In the genomic region with DNA sequence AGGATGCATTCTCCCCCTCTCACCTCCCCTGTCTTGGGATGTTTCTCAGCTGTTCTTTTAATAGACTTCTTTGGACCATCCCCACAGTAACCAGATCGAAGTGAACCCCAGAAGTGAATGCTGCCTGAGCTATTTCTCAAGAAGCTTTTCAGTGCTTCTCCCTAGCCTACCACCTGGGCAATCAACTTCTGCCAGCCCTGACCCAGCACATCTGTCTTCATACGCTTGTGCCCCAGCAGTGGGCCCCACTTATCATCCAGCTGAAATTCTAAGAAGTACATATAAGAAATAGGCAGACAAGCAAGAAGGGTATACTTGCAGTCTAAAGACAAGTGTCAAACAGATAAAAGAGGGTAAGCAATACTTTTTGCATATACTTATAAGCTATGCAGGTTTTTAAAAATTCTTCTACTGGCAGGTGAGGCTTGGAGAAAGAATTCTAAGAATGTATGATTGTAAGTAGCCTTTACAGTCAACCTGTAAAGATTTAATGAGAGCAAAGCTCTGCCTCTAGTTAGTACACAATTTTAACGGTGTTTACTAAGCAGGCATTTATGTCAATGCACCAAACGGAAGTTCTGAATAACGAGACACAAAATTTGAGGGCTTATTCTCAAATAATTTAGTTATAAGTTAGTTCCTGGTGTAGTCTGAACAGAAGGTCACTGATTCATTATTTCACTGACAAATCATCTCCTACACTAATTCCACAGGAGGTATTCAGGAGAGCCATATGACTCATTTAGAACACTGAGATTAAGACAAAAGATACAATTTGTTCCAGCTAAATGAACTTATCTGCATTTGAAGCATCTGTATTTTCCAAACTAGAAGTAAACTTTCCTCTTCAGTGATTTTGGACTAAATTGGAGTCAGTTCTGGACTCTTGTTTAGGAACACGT, we compare ENCODE assay signal across 15 cellular contexts.
DNase-seq lines count a peak whose midpoint lies in the region; ATAC-seq and FAIRE-seq lines count a peak whose summit lies in the region.
"Had no signal": no experiment of that assay in that cellular context is flagged by ENCODE, and none has a peak within 500 bp of the region (broad histone marks: within the 10 kb centered on the region; RNA-seq: fewer than 3 reads in every experiment).

No MANE protein-coding gene starts in this region.

- no peak overlapping the region for H2AK5ac ChIP-seq in mesenchymal stem cell (ENCODE audit: low read length, severe bottlenecking)

- H3K18ac ChIP-seq in mesenchymal stem cell (ENCODE audit: low read depth in 1 of 2, low read length in 2 of 2) = peak overlapping the region in 1 of 2 experiments; percentile 10

- no peak overlapping the region for H3K4me2 ChIP-seq in mesenchymal stem cell (ENCODE audit: low read length, poor library complexity, severe bottlenecking)

- DNase-seq in EH (ENCODE audit: low read depth) (peak; percentile 60), RCC 7860 (ENCODE audit: low spot score) (peak; percentile 13), epithelial cell of prostate (ENCODE audit: low read depth, low spot score) (no peak), mesenchymal stem cell (peak; percentile 12), islet precursor cell (no peak), G401 (ENCODE audit: low spot score) (no peak)
- DNase-seq in stimulated activated CD4-positive, alpha-beta T cell treated with anti-CD3 and anti-CD28 coated beads, Interleukin-2, amount 100 ng/mL, for 24 hours = no peak
- DNase-seq: activated CD4-positive, alpha-beta memory T cell treated with anti-CD3 and anti-CD28 coated beads for 36 hours; BE2C; DMS79; NCI-H524; RPMI8226 had no signal

- H3K27me3 ChIP-seq in mesenchymal stem cell (ENCODE audit: control insufficient read depth in 1 of 2, insufficient read depth in 1 of 2, low read length in 2 of 2) = no peaks in the 10 kb centered on the region
- H3K27me3 ChIP-seq: ascending aorta, BE2C had no signal

- H3K9ac ChIP-seq in mesenchymal stem cell (ENCODE audit: low read length) = peak overlapping the region; percentile 32

- H4K8ac ChIP-seq in mesenchymal stem cell (ENCODE audit: low read length) = no peak overlapping the region

- no peaks in the 10 kb centered on the region for H3K9me3 ChIP-seq in mesenchymal stem cell (ENCODE audit: control insufficient read depth, low read length)
- H3K9me3 ChIP-seq: ascending aorta, BE2C had no signal

- no peak overlapping the region for H3K23ac ChIP-seq in mesenchymal stem cell (ENCODE audit: low read length in 2 of 2)

- no peak overlapping the region for H2BK12ac ChIP-seq in mesenchymal stem cell (ENCODE audit: low read length in 2 of 2)

- no peak overlapping the region for H2BK15ac ChIP-seq in mesenchymal stem cell (ENCODE audit: low read depth, poor library complexity, severe bottlenecking)

- no peak overlapping the region for H2BK120ac ChIP-seq in mesenchymal stem cell (ENCODE audit: low read depth, low read length)

- H2AFZ ChIP-seq in mesenchymal stem cell (ENCODE audit: low read depth, low read length) = no peak overlapping the region

- peak; percentile 69 for FAIRE-seq in RCC 7860 (lab: Jason Lieb, UNC)
- FAIRE-seq: GM12891 had no signal

- no peak overlapping the region for H3K14ac ChIP-seq in mesenchymal stem cell (ENCODE audit: low read length in 2 of 2)

- no peak overlapping the region for H3K4ac ChIP-seq in mesenchymal stem cell (ENCODE audit: low read depth in 1 of 2, low read length in 2 of 2)

- H3K36me3 ChIP-seq in mesenchymal stem cell (ENCODE audit: control insufficient read depth in 1 of 2, insufficient read depth in 2 of 2, low read depth in 1 of 2, low read length in 2 of 2) = no peaks in the 10 kb centered on the region
- H3K36me3 ChIP-seq: ascending aorta, BE2C had no signal

- no peaks in the 10 kb centered on the region for H3K79me1 ChIP-seq in mesenchymal stem cell (replicated peaks; ENCODE audit: low read length, poor library complexity, severe bottlenecking)

- no peak overlapping the region for H2BK5ac ChIP-seq in mesenchymal stem cell (ENCODE audit: low read depth, low read length, poor library complexity, severe bottlenecking)

- H3K4me3 ChIP-seq in mesenchymal stem cell (ENCODE audit: insufficient read depth in 1 of 2, low read depth in 1 of 2, low read length in 2 of 2) = no peak overlapping the region
- H3K4me3 ChIP-seq: ascending aorta had no signal

- peaks cover 1% of the 10 kb centered on the region for H3K4me1 ChIP-seq in mesenchymal stem cell (ENCODE audit: control insufficient read depth, insufficient read depth, low read depth, low read length)
- H3K4me1 ChIP-seq: ascending aorta had no signal

- no peak for ATAC-seq in GM19023 (IDR thresholded peaks at IDR 0.05; ENCODE audit: unreplicated experiment)

- in situ Hi-C loops in G401 (cut with HindIII; ENCODE audit: low sequenced_read_pairs) = no loop called here

- H3K27ac ChIP-seq in epithelial cell of prostate (peak overlapping the region; percentile 29), mesenchymal stem cell (ENCODE audit: low read length, poor library complexity, severe bottlenecking) (no peak overlapping the region)
- H3K27ac ChIP-seq: ascending aorta had no signal

- no peak overlapping the region for H4K91ac ChIP-seq in mesenchymal stem cell (ENCODE audit: low read length)

- 90% methylated on average over 2 of the region's 6 CpGs for WGBS in mesenchymal stem cell

Comparison
In these comparisons a context has a peak if more than half of its experiments do, and no peak if none do; other contexts are left out.
1. DNase-seq: peak in EH (single experiment), RCC 7860 (single experiment) and mesenchymal stem cell (single experiment); none in epithelial cell of prostate (single experiment), islet precursor cell (single experiment), stimulated activated CD4-positive, alpha-beta T cell treated with anti-CD3 and anti-CD28 coated beads, Interleukin-2, amount 100 ng/mL, for 24 hours (0 of 2) and G401 (single experiment).